Comparison of ENCODE assay signal across 11 cellular contexts in genomic region chr2:127165539-127165935, GRCh38. TPM values are rescaled to one million over a fixed set of nuclear protein-coding genes. Genes with fewer than 3 reads are reported as not detected.
A peak's percentile ranks its signal among the peaks of the same experiment; 100 is the strongest.
DNase-seq lines count a peak whose midpoint lies in the region; ATAC-seq, FAIRE-seq and TF ChIP-seq lines count a peak whose summit lies in the region.
"Had no signal": no experiment of that assay in that cellular context is flagged by ENCODE, and none has a peak within 500 bp of the region (broad histone marks: within the 10 kb centered on the region; RNA-seq: fewer than 3 reads in every experiment).

No MANE protein-coding gene starts in this region.

- H3K9me3 ChIP-seq in vagina: no peaks in the 10 kb centered on the region

- H3K27me3 ChIP-seq in vagina: no peaks in the 10 kb centered on the region

- DNase-seq in cardiac septum (ENCODE audit: low spot score) (peak; percentile 54), left ventricle myocardium superior (no peak), NCI-H510A treated with DMSO at 0.1 percent for 48 hours (lab: John Stamatoyannopoulos, UW) (peak; percentile 41), vagina (ENCODE audit: extremely low spot score in 2 of 2) (peak; percentile 55 to 79), GM12892 (ENCODE audit: insufficient read length) (no peak)
- DNase-seq: activated naive CD4-positive, alpha-beta T cell had no signal

- H3K27ac ChIP-seq in vagina: no peak overlapping the region

- intact Hi-C loops in cardiac septum (cut with DNase I) (no loop called here), left ventricle myocardium superior (cut with micrococcal nuclease) (no loop called here), vagina (cut with DNase I) (no loop called here)

- ATAC-seq in left ventricle myocardium superior (no peak), esophagus mucosa (peak; percentile 78), GM21515 (IDR thresholded peaks at IDR 0.05; ENCODE audit: unreplicated experiment) (no peak), GM18858 (IDR thresholded peaks at IDR 0.05; ENCODE audit: unreplicated experiment) (no peak)

- no peak for FAIRE-seq in GM12892 (lab: Jason Lieb, UNC)

- peaks cover 12% of the 10 kb centered on the region for H3K4me1 ChIP-seq in vagina

- no peak overlapping the region for H3K4me3 ChIP-seq in vagina

- H3K36me3 ChIP-seq in vagina: no peaks in the 10 kb centered on the region

- TF ChIP-seq CTCF in vagina (IDR thresholded peaks at IDR 0.05): no peak

- no peak for TF ChIP-seq POLR2A in vagina (IDR thresholded peaks at IDR 0.05)
- no peak for TF ChIP-seq POLR2A in GM12892 (IDR thresholded peaks at IDR 0.05; ENCODE audit: low read depth, low read length)

RNA-seq across cellular contexts. Expression of gene CYP27C1, which starts 54.6 kb away (rescaled TPM):
- total RNA-seq in cardiac septum: not detected
- total RNA-seq in left ventricle myocardium superior: 0.10 TPM
- 1.8 TPM for total RNA-seq in esophagus mucosa
- 3.2 TPM for total RNA-seq in vagina
- polyA plus RNA-seq in GM12892 (2012; ENCODE audit: missing spikeins): not detected
- total RNA-seq: dermis microvascular lymphatic vessel endothelial cell, pulmonary artery endothelial cell had no signal

RNA-seq across cellular contexts. Expression of gene BIN1, which starts 58.6 kb away (rescaled TPM):
- 14.0 TPM for total RNA-seq in cardiac septum
- total RNA-seq in left ventricle myocardium superior: 15.0 TPM
- total RNA-seq in esophagus mucosa: 4.5 TPM
- 60.9 TPM for total RNA-seq in vagina
- 7.0 TPM for polyA plus RNA-seq in GM12892 (2012; ENCODE audit: missing spikeins)

Comparison
In these comparisons a context has a peak if more than half of its experiments do, and no peak if none do; other contexts are left out.
1. DNase-seq: peak in cardiac septum (single experiment), NCI-H510A treated with DMSO at 0.1 percent for 48 hours (single experiment) and vagina (2 of 2); none in left ventricle myocardium superior (single experiment) and GM12892 (single experiment).